ENCODE assay signal across 1 cellular context in the genomic region with DNA sequence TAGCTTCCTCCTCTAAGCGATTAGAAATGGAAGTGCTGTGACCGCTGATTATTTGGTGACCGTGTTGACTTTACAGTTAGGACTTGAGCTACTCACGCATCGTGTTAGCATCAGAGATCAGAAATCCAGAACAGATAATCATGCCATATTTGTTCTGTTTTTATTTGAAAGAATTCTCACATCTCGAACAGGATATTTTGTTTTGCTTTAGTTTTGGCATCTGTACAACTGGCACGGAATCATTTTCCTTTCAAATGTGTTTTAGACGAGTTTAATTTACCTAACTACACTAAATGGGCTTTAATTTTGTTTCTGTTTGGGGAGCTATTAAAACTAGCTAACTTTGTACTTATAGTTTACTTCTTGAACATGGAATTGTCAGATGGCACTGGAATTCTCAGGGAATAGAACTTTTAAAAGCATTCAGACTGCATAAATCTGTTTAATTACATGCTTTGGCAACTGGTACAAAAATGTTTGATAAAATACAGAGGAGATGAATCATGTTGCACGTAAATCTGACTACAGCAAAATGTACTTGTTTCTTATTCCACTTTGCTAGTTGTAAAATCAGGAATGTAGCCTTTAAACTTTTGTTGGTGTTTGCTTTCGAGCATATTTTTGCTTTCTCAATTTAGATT.
A peak's percentile ranks its signal among the peaks of the same experiment; 100 is the strongest.
TF ChIP-seq lines count a peak whose summit lies in the region.

No MANE protein-coding gene starts in this region.

TF ChIP-seq in K562, 482 proteins besides CTCF, POLR2A, EP300 and RAD21 (continued from another document):
- TF ChIP-seq, protein P1, sequence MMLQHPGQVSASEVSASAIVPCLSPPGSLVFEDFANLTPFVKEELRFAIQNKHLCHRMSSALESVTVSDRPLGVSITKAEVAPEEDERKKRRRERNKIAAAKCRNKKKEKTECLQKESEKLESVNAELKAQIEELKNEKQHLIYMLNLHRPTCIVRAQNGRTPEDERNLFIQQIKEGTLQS (IDR thresholded peaks at IDR 0.05), result no peak
- TF ChIP-seq, protein P1 (CRISPR knock-in tag; conservative IDR thresholded peaks at IDR 0.05), result no peak
- TF ChIP-seq GABPB1 (CRISPR knock-in tag; IDR thresholded peaks at IDR 0.05) (no peak), JUND (IDR thresholded peaks at IDR 0.05; ENCODE audit: borderline replicate concordance, low read depth, low read length) (no peak), JUND (tag; IDR thresholded peaks at IDR 0.05; ENCODE audit: borderline replicate concordance, low read depth, low read length) (0 out of 3 replicates have a peak, but pooled peaks have one; percentile 55), NFXL1 (CRISPR knock-in tag; IDR thresholded peaks at IDR 0.05) (peak; percentile 32; the same call in 1 of the 2 replicates), ZNF551 (CRISPR knock-in tag; IDR thresholded peaks at IDR 0.05) (no peak), ZNF263 (CRISPR knock-in tag; IDR thresholded peaks at IDR 0.05; ENCODE audit: borderline replicate concordance) (no peak), ZNF668 (CRISPR knock-in tag; IDR thresholded peaks at IDR 0.05) (no peak), TOE1 (IDR thresholded peaks at IDR 0.05; ENCODE audit: borderline replicate concordance) (no peak), TOE1 (CRISPR knock-in tag; IDR thresholded peaks at IDR 0.05; ENCODE audit: borderline replicate concordance, low read depth) (no peak), FOXK2 (conservative IDR thresholded peaks at IDR 0.05 in 1 of 2, IDR thresholded peaks at IDR 0.05 in 1 of 2; ENCODE audit: low read depth in 2 of 2) (no peak), THRAP3 (IDR thresholded peaks at IDR 0.05; ENCODE audit: borderline replicate concordance) (no peak), CHD1 (IDR thresholded peaks at IDR 0.05; ENCODE audit: low read length) (peak; percentile 56), GABPA (tag; conservative IDR thresholded peaks at IDR 0.05; ENCODE audit: low read depth) (peak; percentile 14; the same call in 1 of the 2 replicates), ZNF253 (CRISPR knock-in tag; conservative IDR thresholded peaks at IDR 0.05) (no peak), FOXA3 (CRISPR knock-in tag; conservative IDR thresholded peaks at IDR 0.05 in 1 of 2, IDR thresholded peaks at IDR 0.05 in 1 of 2) (peak; percentile 77; a peak in 3 of 4 replicates), TBP (optimal IDR thresholded peaks at IDR 0.05; ENCODE audit: low read depth, low read length) (no peak), XRCC5 (IDR thresholded peaks at IDR 0.05; ENCODE audit: low read depth, low read length) (no peak), PML (IDR thresholded peaks at IDR 0.05; ENCODE audit: low read length) (no peak; the same call in 1 of the 2 replicates)
- TF ChIP-seq, protein P2, sequence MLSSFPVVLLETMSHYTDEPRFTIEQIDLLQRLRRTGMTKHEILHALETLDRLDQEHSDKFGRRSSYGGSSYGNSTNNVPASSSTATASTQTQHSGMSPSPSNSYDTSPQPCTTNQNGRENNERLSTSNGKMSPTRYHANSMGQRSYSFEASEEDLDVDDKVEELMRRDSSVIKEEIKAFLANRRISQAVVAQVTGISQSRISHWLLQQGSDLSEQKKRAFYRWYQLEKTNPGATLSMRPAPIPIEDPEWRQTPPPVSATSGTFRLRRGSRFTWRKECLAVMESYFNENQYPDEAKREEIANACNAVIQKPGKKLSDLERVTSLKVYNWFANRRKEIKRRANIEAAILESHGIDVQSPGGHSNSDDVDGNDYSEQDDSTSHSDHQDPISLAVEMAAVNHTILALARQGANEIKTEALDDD (IDR thresholded peaks at IDR 0.05), result peak; percentile 66
- TF ChIP-seq, protein P3, sequence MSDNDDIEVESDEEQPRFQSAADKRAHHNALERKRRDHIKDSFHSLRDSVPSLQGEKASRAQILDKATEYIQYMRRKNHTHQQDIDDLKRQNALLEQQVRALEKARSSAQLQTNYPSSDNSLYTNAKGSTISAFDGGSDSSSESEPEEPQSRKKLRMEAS (CRISPR knock-in tag; IDR thresholded peaks at IDR 0.05), result no peak
- TF ChIP-seq, protein P4, sequence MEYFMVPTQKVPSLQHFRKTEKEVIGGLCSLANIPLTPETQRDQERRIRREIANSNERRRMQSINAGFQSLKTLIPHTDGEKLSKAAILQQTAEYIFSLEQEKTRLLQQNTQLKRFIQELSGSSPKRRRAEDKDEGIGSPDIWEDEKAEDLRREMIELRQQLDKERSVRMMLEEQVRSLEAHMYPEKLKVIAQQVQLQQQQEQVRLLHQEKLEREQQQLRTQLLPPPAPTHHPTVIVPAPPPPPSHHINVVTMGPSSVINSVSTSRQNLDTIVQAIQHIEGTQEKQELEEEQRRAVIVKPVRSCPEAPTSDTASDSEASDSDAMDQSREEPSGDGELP (CRISPR knock-in tag; IDR thresholded peaks at IDR 0.05; ENCODE audit: borderline replicate concordance), result no peak
- TF ChIP-seq, protein P5, sequence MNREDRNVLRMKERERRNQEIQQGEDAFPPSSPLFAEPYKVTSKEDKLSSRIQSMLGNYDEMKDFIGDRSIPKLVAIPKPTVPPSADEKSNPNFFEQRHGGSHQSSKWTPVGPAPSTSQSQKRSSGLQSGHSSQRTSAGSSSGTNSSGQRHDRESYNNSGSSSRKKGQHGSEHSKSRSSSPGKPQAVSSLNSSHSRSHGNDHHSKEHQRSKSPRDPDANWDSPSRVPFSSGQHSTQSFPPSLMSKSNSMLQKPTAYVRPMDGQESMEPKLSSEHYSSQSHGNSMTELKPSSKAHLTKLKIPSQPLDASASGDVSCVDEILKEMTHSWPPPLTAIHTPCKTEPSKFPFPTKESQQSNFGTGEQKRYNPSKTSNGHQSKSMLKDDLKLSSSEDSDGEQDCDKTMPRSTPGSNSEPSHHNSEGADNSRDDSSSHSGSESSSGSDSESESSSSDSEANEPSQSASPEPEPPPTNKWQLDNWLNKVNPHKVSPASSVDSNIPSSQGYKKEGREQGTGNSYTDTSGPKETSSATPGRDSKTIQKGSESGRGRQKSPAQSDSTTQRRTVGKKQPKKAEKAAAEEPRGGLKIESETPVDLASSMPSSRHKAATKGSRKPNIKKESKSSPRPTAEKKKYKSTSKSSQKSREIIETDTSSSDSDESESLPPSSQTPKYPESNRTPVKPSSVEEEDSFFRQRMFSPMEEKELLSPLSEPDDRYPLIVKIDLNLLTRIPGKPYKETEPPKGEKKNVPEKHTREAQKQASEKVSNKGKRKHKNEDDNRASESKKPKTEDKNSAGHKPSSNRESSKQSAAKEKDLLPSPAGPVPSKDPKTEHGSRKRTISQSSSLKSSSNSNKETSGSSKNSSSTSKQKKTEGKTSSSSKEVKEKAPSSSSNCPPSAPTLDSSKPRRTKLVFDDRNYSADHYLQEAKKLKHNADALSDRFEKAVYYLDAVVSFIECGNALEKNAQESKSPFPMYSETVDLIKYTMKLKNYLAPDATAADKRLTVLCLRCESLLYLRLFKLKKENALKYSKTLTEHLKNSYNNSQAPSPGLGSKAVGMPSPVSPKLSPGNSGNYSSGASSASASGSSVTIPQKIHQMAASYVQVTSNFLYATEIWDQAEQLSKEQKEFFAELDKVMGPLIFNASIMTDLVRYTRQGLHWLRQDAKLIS (CRISPR knock-in tag; IDR thresholded peaks at IDR 0.05), result 0 out of 2 replicates have a peak, but pooled peaks have one; percentile 6
- TF ChIP-seq, protein P6, sequence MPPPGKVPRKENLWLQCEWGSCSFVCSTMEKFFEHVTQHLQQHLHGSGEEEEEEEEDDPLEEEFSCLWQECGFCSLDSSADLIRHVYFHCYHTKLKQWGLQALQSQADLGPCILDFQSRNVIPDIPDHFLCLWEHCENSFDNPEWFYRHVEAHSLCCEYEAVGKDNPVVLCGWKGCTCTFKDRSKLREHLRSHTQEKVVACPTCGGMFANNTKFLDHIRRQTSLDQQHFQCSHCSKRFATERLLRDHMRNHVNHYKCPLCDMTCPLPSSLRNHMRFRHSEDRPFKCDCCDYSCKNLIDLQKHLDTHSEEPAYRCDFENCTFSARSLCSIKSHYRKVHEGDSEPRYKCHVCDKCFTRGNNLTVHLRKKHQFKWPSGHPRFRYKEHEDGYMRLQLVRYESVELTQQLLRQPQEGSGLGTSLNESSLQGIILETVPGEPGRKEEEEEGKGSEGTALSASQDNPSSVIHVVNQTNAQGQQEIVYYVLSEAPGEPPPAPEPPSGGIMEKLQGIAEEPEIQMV (tag; conservative IDR thresholded peaks at IDR 0.05; ENCODE audit: low read depth), result no peak
- TF ChIP-seq, protein P7, sequence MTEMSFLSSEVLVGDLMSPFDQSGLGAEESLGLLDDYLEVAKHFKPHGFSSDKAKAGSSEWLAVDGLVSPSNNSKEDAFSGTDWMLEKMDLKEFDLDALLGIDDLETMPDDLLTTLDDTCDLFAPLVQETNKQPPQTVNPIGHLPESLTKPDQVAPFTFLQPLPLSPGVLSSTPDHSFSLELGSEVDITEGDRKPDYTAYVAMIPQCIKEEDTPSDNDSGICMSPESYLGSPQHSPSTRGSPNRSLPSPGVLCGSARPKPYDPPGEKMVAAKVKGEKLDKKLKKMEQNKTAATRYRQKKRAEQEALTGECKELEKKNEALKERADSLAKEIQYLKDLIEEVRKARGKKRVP (CRISPR knock-in tag; IDR thresholded peaks at IDR 0.05), result no peak
- TF ChIP-seq, protein P8, sequence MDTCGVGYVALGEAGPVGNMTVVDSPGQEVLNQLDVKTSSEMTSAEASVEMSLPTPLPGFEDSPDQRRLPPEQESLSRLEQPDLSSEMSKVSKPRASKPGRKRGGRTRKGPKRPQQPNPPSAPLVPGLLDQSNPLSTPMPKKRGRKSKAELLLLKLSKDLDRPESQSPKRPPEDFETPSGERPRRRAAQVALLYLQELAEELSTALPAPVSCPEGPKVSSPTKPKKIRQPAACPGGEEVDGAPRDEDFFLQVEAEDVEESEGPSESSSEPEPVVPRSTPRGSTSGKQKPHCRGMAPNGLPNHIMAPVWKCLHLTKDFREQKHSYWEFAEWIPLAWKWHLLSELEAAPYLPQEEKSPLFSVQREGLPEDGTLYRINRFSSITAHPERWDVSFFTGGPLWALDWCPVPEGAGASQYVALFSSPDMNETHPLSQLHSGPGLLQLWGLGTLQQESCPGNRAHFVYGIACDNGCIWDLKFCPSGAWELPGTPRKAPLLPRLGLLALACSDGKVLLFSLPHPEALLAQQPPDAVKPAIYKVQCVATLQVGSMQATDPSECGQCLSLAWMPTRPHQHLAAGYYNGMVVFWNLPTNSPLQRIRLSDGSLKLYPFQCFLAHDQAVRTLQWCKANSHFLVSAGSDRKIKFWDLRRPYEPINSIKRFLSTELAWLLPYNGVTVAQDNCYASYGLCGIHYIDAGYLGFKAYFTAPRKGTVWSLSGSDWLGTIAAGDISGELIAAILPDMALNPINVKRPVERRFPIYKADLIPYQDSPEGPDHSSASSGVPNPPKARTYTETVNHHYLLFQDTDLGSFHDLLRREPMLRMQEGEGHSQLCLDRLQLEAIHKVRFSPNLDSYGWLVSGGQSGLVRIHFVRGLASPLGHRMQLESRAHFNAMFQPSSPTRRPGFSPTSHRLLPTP (IDR thresholded peaks at IDR 0.05; ENCODE audit: borderline replicate concordance, extremely low read depth, insufficient read length), result no peak
- TF ChIP-seq, protein P9, sequence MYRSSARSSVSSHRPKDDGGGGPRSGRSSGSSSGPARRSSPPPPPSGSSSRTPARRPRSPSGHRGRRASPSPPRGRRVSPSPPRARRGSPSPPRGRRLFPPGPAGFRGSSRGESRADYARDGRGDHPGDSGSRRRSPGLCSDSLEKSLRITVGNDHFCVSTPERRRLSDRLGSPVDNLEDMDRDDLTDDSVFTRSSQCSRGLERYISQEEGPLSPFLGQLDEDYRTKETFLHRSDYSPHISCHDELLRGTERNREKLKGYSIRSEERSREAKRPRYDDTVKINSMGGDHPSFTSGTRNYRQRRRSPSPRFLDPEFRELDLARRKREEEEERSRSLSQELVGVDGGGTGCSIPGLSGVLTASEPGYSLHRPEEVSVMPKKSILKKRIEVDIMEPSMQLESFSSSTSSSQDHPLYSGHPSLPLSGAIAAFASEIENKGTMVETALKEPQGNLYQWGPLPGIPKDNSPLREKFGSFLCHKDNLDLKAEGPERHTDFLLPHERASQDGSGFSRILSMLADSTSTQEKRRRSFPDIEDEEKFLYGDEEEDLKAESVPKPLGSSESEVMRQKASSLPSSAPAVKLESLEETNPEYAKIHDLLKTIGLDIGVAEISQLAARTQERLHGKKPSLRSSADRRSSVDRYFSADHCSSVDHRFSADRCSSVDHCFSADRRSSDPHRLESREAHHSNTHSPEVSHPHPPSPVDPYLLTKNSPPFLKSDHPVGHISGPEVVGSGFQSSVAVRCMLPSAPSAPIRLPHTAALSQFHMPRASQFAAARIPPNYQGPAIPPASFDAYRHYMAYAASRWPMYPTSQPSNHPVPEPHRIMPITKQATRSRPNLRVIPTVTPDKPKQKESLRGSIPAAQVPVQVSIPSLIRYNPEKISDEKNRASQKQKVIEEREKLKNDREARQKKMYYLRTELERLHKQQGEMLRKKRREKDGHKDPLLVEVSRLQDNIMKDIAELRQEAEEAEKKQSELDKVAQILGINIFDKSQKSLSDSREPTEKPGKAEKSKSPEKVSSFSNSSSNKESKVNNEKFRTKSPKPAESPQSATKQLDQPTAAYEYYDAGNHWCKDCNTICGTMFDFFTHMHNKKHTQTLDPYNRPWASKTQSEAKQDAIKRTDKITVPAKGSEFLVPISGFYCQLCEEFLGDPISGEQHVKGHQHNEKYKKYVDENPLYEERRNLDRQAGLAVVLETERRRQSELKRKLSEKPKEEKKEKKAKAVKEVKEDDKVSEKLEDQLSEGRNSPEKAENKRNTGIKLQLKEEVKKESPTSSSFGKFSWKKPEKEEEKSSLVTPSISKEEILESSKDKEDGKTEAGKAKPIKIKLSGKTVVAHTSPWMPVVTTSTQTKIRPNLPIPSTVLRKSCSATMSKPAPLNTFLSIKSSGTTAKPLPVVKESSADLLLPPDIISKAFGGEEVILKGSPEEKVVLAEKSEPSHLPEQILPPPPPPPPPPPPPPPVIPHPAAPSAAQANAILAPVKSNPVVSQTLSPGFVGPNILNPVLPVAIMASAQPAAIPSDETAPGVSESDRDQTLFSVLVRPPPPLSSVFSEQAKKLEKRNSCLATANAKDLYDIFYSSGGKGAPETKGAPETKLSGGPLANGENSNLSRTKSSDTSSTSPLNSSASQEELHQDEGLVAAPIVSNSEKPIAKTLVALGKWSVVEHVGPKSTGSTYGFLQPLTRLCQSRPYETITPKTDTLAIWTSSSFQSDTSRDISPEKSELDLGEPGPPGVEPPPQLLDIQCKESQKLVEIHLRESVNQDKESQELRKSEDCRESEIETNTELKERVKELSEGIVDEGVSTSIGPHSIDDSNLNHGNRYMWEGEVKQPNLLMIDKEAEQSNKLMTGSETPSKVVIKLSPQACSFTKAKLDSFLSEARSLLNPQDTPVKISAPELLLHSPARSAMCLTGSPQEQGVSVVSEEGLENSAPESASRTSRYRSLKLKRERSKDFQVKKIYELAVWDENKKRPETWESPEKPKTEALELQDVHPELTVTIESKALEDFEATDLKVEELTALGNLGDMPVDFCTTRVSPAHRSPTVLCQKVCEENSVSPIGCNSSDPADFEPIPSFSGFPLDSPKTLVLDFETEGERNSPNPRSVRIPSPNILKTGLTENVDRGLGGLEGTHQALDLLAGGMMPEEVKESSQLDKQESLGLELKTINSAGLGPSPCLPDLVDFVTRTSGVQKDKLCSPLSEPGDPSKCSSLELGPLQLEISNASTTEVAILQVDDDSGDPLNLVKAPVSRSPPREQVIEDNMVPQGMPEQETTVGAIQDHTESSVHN (IDR thresholded peaks at IDR 0.05; ENCODE audit: borderline replicate concordance in 1 of 2, low read depth in 1 of 2), result no peak
